In genomic region chr19:45901432-45901903, GRCh38 we compare ENCODE assay signal across 9 cellular contexts. TPM values are rescaled to one million over a fixed set of nuclear protein-coding genes. Genes with fewer than 3 reads are reported as not detected.
DNase-seq lines count a peak whose midpoint lies in the region; ATAC-seq, FAIRE-seq and TF ChIP-seq lines count a peak whose summit lies in the region.
"Had no signal": no experiment of that assay in that cellular context is flagged by ENCODE, and none has a peak within 500 bp of the region (broad histone marks: within the 10 kb centered on the region; RNA-seq: fewer than 3 reads in every experiment).

No MANE protein-coding gene starts in this region.

- H3K9me3 Mint-ChIP-seq in CD4-positive, alpha-beta memory T cell: peaks cover 0 to 4% (median 0%) of the 10 kb centered on the region in 8 donors
- H3K9me3 Mint-ChIP-seq in activated naive CD8-positive, alpha-beta T cell treated with anti-CD3 and anti-CD28 coated beads, Interleukin-2, amount 10 ng/mL, durations not matched to agents 7 days and 5 days: no peaks in the 10 kb centered on the region

- H3K27me3 Mint-ChIP-seq in CD4-positive, alpha-beta memory T cell: no peaks in the 10 kb centered on the region
- no peaks in the 10 kb centered on the region for H3K27me3 Mint-ChIP-seq in activated naive CD8-positive, alpha-beta T cell treated with anti-CD3 and anti-CD28 coated beads, Interleukin-2, amount 10 ng/mL, durations not matched to agents 7 days and 5 days

- FAIRE-seq in small intestine (lab: Jason Lieb, UNC): no peak

- CTCF ChIA-PET in CD4-positive, alpha-beta memory T cell (lab: Charles Lee; ENCODE audit: partially characterized antibody): interaction anchor here (1.0 to 2.9 kb wide), 3 partner anchors 9 to 37 kb away, joined by 3 to 14 read pairs (median 8); partner anchors contain the start of gene FOXA3

- H3K36me3 ChIP-seq in CD4-positive, alpha-beta memory T cell (ENCODE audit: insufficient read depth, low read length): peaks cover 8% of the 10 kb centered on the region
- peaks cover 0 to 3% of the 10 kb centered on the region in 2 donors for H3K36me3 ChIP-seq in small intestine (ENCODE audit: control insufficient read depth in 2 of 2, insufficient read depth in 2 of 2, low read length in 2 of 2)

- H3K4me1 ChIP-seq in CD4-positive, alpha-beta memory T cell (ENCODE audit: insufficient read depth, low read length): peaks cover 19% of the 10 kb centered on the region
- H3K4me1 ChIP-seq in small intestine (ENCODE audit: control insufficient read depth in 2 of 2, insufficient read depth in 1 of 2, low read depth in 1 of 2, low read length in 1 of 2) (no peaks in the 10 kb centered on the region), foreskin keratinocyte (no peaks in the 10 kb centered on the region)

- no peaks in the 10 kb centered on the region for H3K27me3 ChIP-seq in CD4-positive, alpha-beta memory T cell (ENCODE audit: insufficient read depth, low read length)
- H3K27me3 ChIP-seq in small intestine (ENCODE audit: control insufficient read depth in 2 of 2, insufficient read depth in 2 of 2, low read length in 2 of 2): no peaks in the 10 kb centered on the region
- H3K27me3 ChIP-seq in foreskin keratinocyte: no peaks in the 10 kb centered on the region

- intact Hi-C loops in CD4-positive, alpha-beta memory T cell (cut with micrococcal nuclease): loop anchor here (5.0 kb wide), 1 partner anchor 116 kb away; no protein-coding TSS in a partner anchor

- TF ChIP-seq CTCF in LNCaP clone FGC (IDR thresholded peaks at IDR 0.05; ENCODE audit: control insufficient read depth, extremely low read depth, insufficient read depth) (no peak), foreskin keratinocyte (conservative IDR thresholded peaks at IDR 0.05) (no peak)

- H3K4me1 Mint-ChIP-seq in CD4-positive, alpha-beta memory T cell: peaks cover 9 to 32% (median 12%) of the 10 kb centered on the region in 4 donors
- H3K4me1 Mint-ChIP-seq in activated naive CD8-positive, alpha-beta T cell treated with anti-CD3 and anti-CD28 coated beads, Interleukin-2, amount 10 ng/mL, durations not matched to agents 7 days and 5 days: peaks cover 20% of the 10 kb centered on the region

- ATAC-seq in activated naive CD8-positive, alpha-beta T cell treated with anti-CD3 and anti-CD28 coated beads, Interleukin-2, amount 10 ng/mL, durations not matched to agents 7 days and 5 days (ENCODE audit: low read depth): no peak
- ATAC-seq in foreskin keratinocyte: no peak
- ATAC-seq in HG03196 (IDR thresholded peaks at IDR 0.05; ENCODE audit: unreplicated experiment): no peak

- no peaks in the 10 kb centered on the region for H3K9me3 ChIP-seq in CD4-positive, alpha-beta memory T cell (ENCODE audit: control insufficient read depth in 1 of 2, low read length in 2 of 2)
- no peaks in the 10 kb centered on the region for H3K9me3 ChIP-seq in small intestine (ENCODE audit: control insufficient read depth, low read depth)

- POLR2A ChIA-PET in CD4-positive, alpha-beta memory T cell (lab: Charles Lee; ENCODE audit: partially characterized antibody): interaction anchor here (0.6 to 4.7 kb wide), 7 partner anchors 9 to 701 kb away, joined by 3 to 83 read pairs (median 8); partner anchors contain the start of genes CCDC61 and IRF2BP1
- POLR2A ChIA-PET in activated naive CD8-positive, alpha-beta T cell treated with anti-CD3 and anti-CD28 coated beads, Interleukin-2, amount 10 ng/mL, durations not matched to agents 7 days and 5 days (lab: Charles Lee): interaction anchor here (3.4 kb wide), 1 partner anchor 15 kb away, joined by 45 read pairs; the partner anchor contains the start of gene IRF2BP1

- peak overlapping the region; percentile 79 for H3K27ac ChIP-seq in CD4-positive, alpha-beta memory T cell (ENCODE audit: low read depth, low read length)
- no peak overlapping the region for H3K27ac ChIP-seq in small intestine (ENCODE audit: low read depth in 1 of 2, low read length in 1 of 2)
- no peak overlapping the region for H3K27ac ChIP-seq in foreskin keratinocyte

- WGBS in small intestine, 3 donors: 5 to 10% (median 9%) methylated on average over 55 to 69 of the region's 69 CpGs

- peak in 4 of 5 donors; percentile 22 to 60 (median 26) for DNase-seq in CD4-positive, alpha-beta memory T cell
- DNase-seq in LNCaP clone FGC (ENCODE audit: low read depth) (no peak), hepatic stellate cell (ENCODE audit: low spot score) (peak; percentile 29), small intestine (no peak), NCI-H1092 treated with DMSO at 0.1 percent for 48 hours (lab: John Stamatoyannopoulos, UW) (no peak), foreskin keratinocyte (no peak)
- DNase-seq in activated naive CD8-positive, alpha-beta T cell treated with anti-CD3 and anti-CD28 coated beads, Interleukin-2, amount 10 ng/mL, durations not matched to agents 7 days and 5 days: peak; percentile 61

- peak overlapping the region in 1 of 7 donors; percentile 88 for H3K27ac Mint-ChIP-seq in CD4-positive, alpha-beta memory T cell
- H3K27ac Mint-ChIP-seq in activated naive CD8-positive, alpha-beta T cell treated with anti-CD3 and anti-CD28 coated beads, Interleukin-2, amount 10 ng/mL, durations not matched to agents 7 days and 5 days: no peak overlapping the region

- H3K4me3 Mint-ChIP-seq in CD4-positive, alpha-beta memory T cell: peak overlapping the region in 5 of 8 donors; percentile 31 to 59 (median 49)
- H3K4me3 Mint-ChIP-seq in activated naive CD8-positive, alpha-beta T cell treated with anti-CD3 and anti-CD28 coated beads, Interleukin-2, amount 10 ng/mL, durations not matched to agents 7 days and 5 days: peak overlapping the region; percentile 51

- H3K4me3 ChIP-seq in CD4-positive, alpha-beta memory T cell (ENCODE audit: low read length in 2 of 2): no peak overlapping the region
- peak overlapping the region; percentile 78 for H3K4me3 ChIP-seq in LNCaP clone FGC (ENCODE audit: low read depth, low read length)
- H3K4me3 ChIP-seq in small intestine (ENCODE audit: low read depth in 1 of 2, low read length in 2 of 2): peak overlapping the region; percentile 73 to 83

- peaks cover 13 to 27% of the 10 kb centered on the region in 2 donors for H3K36me3 Mint-ChIP-seq in CD4-positive, alpha-beta memory T cell
- H3K36me3 Mint-ChIP-seq in activated naive CD8-positive, alpha-beta T cell treated with anti-CD3 and anti-CD28 coated beads, Interleukin-2, amount 10 ng/mL, durations not matched to agents 7 days and 5 days: peaks cover 21% of the 10 kb centered on the region

RNA-seq across cellular contexts. Expression of gene MYPOP, which starts 0.9 kb away (rescaled TPM):
- total RNA-seq in CD4-positive, alpha-beta memory T cell: 10 to 100 TPM; 12.9 to 15.1 TPM
- polyA plus RNA-seq in CD4-positive, alpha-beta memory T cell: under 1 TPM; 0.10 to 0.87 TPM
- total RNA-seq in activated naive CD8-positive, alpha-beta T cell treated with anti-CD3 and anti-CD28 coated beads, Interleukin-2, amount 10 ng/mL, durations not matched to agents 7 days and 5 days: 10 to 100 TPM; 12.0 to 12.5 TPM
- polyA plus RNA-seq in small intestine: 10 to 100 TPM in 1 of 3 donors, 1 to 10 TPM in 2; 4.8 to 10.7 (median 7.3) TPM
- total RNA-seq in foreskin keratinocyte: 3.6 and 4.4 TPM in 2 replicates
- 7.1 and 8.1 TPM in 2 replicates for polyA plus RNA-seq in foreskin keratinocyte

RNA-seq across cellular contexts. Expression of gene NANOS2, which starts 13.1 kb away (rescaled TPM):
- not detected for total RNA-seq in CD4-positive, alpha-beta memory T cell
- not detected for polyA plus RNA-seq in CD4-positive, alpha-beta memory T cell
- total RNA-seq in activated naive CD8-positive, alpha-beta T cell treated with anti-CD3 and anti-CD28 coated beads, Interleukin-2, amount 10 ng/mL, durations not matched to agents 7 days and 5 days: not detected
- polyA plus RNA-seq in small intestine: not detected
- total RNA-seq in foreskin keratinocyte: not detected in 2 replicates
- polyA plus RNA-seq in foreskin keratinocyte: not detected in 2 replicates
- total RNA-seq: M059J had no signal

RNA-seq across cellular contexts. Expression of gene IRF2BP1, which starts 15.5 kb away (rescaled TPM):
- 10 to 100 TPM; 33.7 to 35.8 TPM for total RNA-seq in CD4-positive, alpha-beta memory T cell
- polyA plus RNA-seq in CD4-positive, alpha-beta memory T cell: 1 to 10 TPM; 2.4 to 8.2 TPM
- total RNA-seq in activated naive CD8-positive, alpha-beta T cell treated with anti-CD3 and anti-CD28 coated beads, Interleukin-2, amount 10 ng/mL, durations not matched to agents 7 days and 5 days: 10 to 100 TPM; 20.9 to 23.9 TPM
- polyA plus RNA-seq in small intestine (10 to 100 TPM; 14.5 to 16.7 (median 14.6) TPM), foreskin keratinocyte (10.9 and 11.7 TPM in 2 replicates)
- 11.2 and 12.9 TPM in 2 replicates for total RNA-seq in foreskin keratinocyte

RNA-seq across cellular contexts. Expression of gene FOXA3, which starts 37.3 kb away (rescaled TPM):
- not detected for total RNA-seq in CD4-positive, alpha-beta memory T cell
- not detected for polyA plus RNA-seq in CD4-positive, alpha-beta memory T cell
- not detected for total RNA-seq in activated naive CD8-positive, alpha-beta T cell treated with anti-CD3 and anti-CD28 coated beads, Interleukin-2, amount 10 ng/mL, durations not matched to agents 7 days and 5 days
- polyA plus RNA-seq in small intestine (10 to 100 TPM; 15.7 to 24.8 (median 21.5) TPM), foreskin keratinocyte (0.02 and 0.10 TPM in 2 replicates)
- 0.04 TPM in 1 of 2 replicates, not detected in the other for total RNA-seq in foreskin keratinocyte

RNA-seq across cellular contexts. Expression of gene SYMPK, which starts 38.5 kb away (rescaled TPM):
- total RNA-seq in CD4-positive, alpha-beta memory T cell: 10 to 100 TPM; 93.9 to 98.2 TPM
- 10 to 100 TPM in 1 of 2 donors, 1 to 10 TPM in 1; 6.0 to 17.5 TPM for polyA plus RNA-seq in CD4-positive, alpha-beta memory T cell
- 100 to 1,000 TPM; 100 to 113 TPM for total RNA-seq in activated naive CD8-positive, alpha-beta T cell treated with anti-CD3 and anti-CD28 coated beads, Interleukin-2, amount 10 ng/mL, durations not matched to agents 7 days and 5 days
- polyA plus RNA-seq in small intestine: 100 to 1,000 TPM in 1 of 3 donors, 10 to 100 TPM in 2; 68.1 to 106 (median 76.7) TPM
- total RNA-seq in foreskin keratinocyte: 45.7 and 46.9 TPM in 2 replicates
- polyA plus RNA-seq in foreskin keratinocyte: 54.8 and 55.6 TPM in 2 replicates

Comparison
In these comparisons a context has a peak if more than half of its experiments do, and no peak if none do; other contexts are left out.
1. DNase-seq: peak in CD4-positive, alpha-beta memory T cell (4 of 5), activated naive CD8-positive, alpha-beta T cell treated with anti-CD3 and anti-CD28 coated beads, Interleukin-2, amount 10 ng/mL, durations not matched to agents 7 days and 5 days (single experiment) and hepatic stellate cell (single experiment); none in LNCaP clone FGC (single experiment), small intestine (single experiment), NCI-H1092 treated with DMSO at 0.1 percent for 48 hours (single experiment) and foreskin keratinocyte (0 of 2).
2. H3K4me3 ChIP-seq: peak in LNCaP clone FGC (single experiment) and small intestine (2 of 2); none in CD4-positive, alpha-beta memory T cell (0 of 2).